In genomic region chr11:43649501-43649900, GRCh38 we compare ENCODE assay signal across 3 cellular contexts.
TF ChIP-seq lines count a peak whose summit lies in the region.

No MANE protein-coding gene starts in this region.

TF ChIP-seq in HCT116, 20 proteins besides CTCF, POLR2A, EP300 and RAD21:
- TF ChIP-seq TCF7L2 (IDR thresholded peaks at IDR 0.05; ENCODE audit: borderline replicate concordance, extremely low read depth, insufficient read depth, insufficient read length) (no peak), FOSL1 (IDR thresholded peaks at IDR 0.05; ENCODE audit: low read depth) (no peak), JUND (IDR thresholded peaks at IDR 0.05) (no peak), CBX3 (IDR thresholded peaks at IDR 0.05; ENCODE audit: low read depth) (no peak), ZBTB33 (IDR thresholded peaks at IDR 0.05; ENCODE audit: extremely low read depth, insufficient replicate concordance, low read length) (no peak), ATF3 (IDR thresholded peaks at IDR 0.05) (no peak), CEBPB (IDR thresholded peaks at IDR 0.05; ENCODE audit: low read depth) (no peak), EGR1 (IDR thresholded peaks at IDR 0.05; ENCODE audit: low read depth) (no peak), ZFX (IDR thresholded peaks at IDR 0.05) (no peak)

TF ChIP-seq in K562, 482 proteins besides CTCF, POLR2A, EP300 and RAD21:
- TF ChIP-seq CHAMP1 (IDR thresholded peaks at IDR 0.05) (no peak), HDAC3 (IDR thresholded peaks at IDR 0.05; ENCODE audit: borderline replicate concordance, partially characterized antibody) (no peak), TBP (optimal IDR thresholded peaks at IDR 0.05; ENCODE audit: low read depth, low read length) (no peak), OTX1 (CRISPR knock-in tag; IDR thresholded peaks at IDR 0.05) (no peak), ID3 (CRISPR knock-in tag; IDR thresholded peaks at IDR 0.05) (no peak), ID3 (tag; IDR thresholded peaks at IDR 0.05) (no peak), SMAD2 (IDR thresholded peaks at IDR 0.05; ENCODE audit: low read depth, low read length) (no peak)

TF ChIP-seq in GM12891, 5 proteins besides CTCF, POLR2A, EP300 and RAD21:
- TF ChIP-seq POLR2AphosphoS5 (IDR thresholded peaks at IDR 0.05; ENCODE audit: low read depth, low read length) = no peak
- no peak for TF ChIP-seq SPI1 (IDR thresholded peaks at IDR 0.05; ENCODE audit: low read depth, low read length)
- no peak for TF ChIP-seq POU2F2 (IDR thresholded peaks at IDR 0.05; ENCODE audit: low read depth, low read length)
- no peak for TF ChIP-seq PAX5 (IDR thresholded peaks at IDR 0.05; ENCODE audit: insufficient read depth, low read length, severe bottlenecking)
- no peak for TF ChIP-seq TAF1 (IDR thresholded peaks at IDR 0.05; ENCODE audit: low read depth, low read length)
